Comparison of ENCODE assay signal across 1 cellular context in the genomic region with DNA sequence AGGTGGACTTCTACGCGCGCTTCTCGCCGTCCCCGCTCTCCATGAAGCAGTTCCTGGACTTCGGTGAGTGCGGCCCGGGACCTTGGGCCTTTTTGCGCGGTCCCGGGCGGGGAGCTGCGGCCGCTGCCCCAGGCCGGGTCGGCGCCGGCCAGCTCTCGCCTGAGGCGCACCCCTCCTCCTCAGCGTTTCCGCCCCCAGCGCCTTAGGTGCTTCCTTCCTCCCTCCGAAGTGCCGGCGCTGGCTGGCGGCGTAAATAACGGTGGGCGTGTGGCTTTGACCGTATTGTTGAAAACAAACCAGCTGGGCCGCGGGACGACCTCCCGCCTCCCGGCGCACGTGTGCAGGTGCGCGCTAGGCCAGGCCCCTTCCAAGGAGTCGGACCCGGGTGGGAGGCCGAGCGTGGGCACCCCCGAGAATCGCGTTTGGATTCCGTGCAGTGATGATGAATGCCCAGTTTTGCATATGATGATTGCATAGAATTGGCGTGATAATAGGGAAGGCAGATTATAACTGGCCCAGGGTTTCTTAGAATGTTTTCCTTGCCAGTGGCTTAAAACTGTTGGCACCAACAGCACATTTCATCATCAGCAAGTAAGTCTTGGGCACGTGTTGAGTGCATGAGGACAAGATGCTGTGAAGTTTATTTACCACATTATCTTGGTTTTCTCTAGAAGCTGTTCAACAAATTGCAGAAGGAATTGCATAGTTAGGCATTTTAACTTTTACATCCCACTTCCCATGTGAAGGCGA.
TF ChIP-seq lines count a peak whose summit lies in the region.

No MANE protein-coding gene starts in this region.

TF ChIP-seq in HepG2, 621 proteins besides CTCF, POLR2A, EP300 and RAD21 (continued from another document and continues in another):
- TF ChIP-seq MLX (CRISPR knock-in tag; IDR thresholded peaks at IDR 0.05) (no peak), SALL1 (CRISPR knock-in tag; IDR thresholded peaks at IDR 0.05) (peak; percentile 72; the same call in 1 of the 2 replicates), THAP11 (CRISPR knock-in tag; IDR thresholded peaks at IDR 0.05) (no peak; the same call in 1 of the 2 replicates), PAF1 (CRISPR knock-in tag; IDR thresholded peaks at IDR 0.05) (no peak), SCMH1 (CRISPR knock-in tag; IDR thresholded peaks at IDR 0.05; ENCODE audit: borderline replicate concordance) (no peak), ZNF232 (CRISPR knock-in tag; IDR thresholded peaks at IDR 0.05; ENCODE audit: borderline replicate concordance) (peak; percentile 75; the same call in 1 of the 2 replicates), ZBTB20 (CRISPR knock-in tag; IDR thresholded peaks at IDR 0.05; ENCODE audit: borderline replicate concordance, low read depth) (peak; percentile 28; the same call in 1 of the 2 replicates), NFIC (IDR thresholded peaks at IDR 0.05; ENCODE audit: low read length) (no peak), ZMYM2 (CRISPR knock-in tag; IDR thresholded peaks at IDR 0.05) (no peak), ZBTB1 (CRISPR knock-in tag; IDR thresholded peaks at IDR 0.05; ENCODE audit: borderline replicate concordance) (no peak), ZFP62 (CRISPR knock-in tag; IDR thresholded peaks at IDR 0.05) (no peak), ZFYVE20 (CRISPR knock-in tag; IDR thresholded peaks at IDR 0.05; ENCODE audit: borderline replicate concordance, low read depth) (no peak), HINFP (CRISPR knock-in tag; IDR thresholded peaks at IDR 0.05; ENCODE audit: low read depth) (no peak), KDM4B (CRISPR knock-in tag; IDR thresholded peaks at IDR 0.05) (no peak), SP1 (IDR thresholded peaks at IDR 0.05) (no peak), SP1 (CRISPR knock-in tag; IDR thresholded peaks at IDR 0.05) (no peak; the same call in 1 of the 2 replicates), ARID4A (CRISPR knock-in tag; IDR thresholded peaks at IDR 0.05; ENCODE audit: borderline replicate concordance) (peak; percentile 76), ZNF570 (CRISPR knock-in tag; IDR thresholded peaks at IDR 0.05; ENCODE audit: borderline replicate concordance) (no peak), ZNF44 (CRISPR knock-in tag; IDR thresholded peaks at IDR 0.05) (0 out of 2 replicates have a peak, but pooled peaks have one; percentile 63), ZNF350 (CRISPR knock-in tag; IDR thresholded peaks at IDR 0.05; ENCODE audit: borderline replicate concordance, low read depth) (no peak), ZNF547 (CRISPR knock-in tag; IDR thresholded peaks at IDR 0.05) (peak; percentile 17; the same call in 1 of the 2 replicates), ZBTB7A (CRISPR knock-in tag; IDR thresholded peaks at IDR 0.05) (peak; percentile 41), SIX1 (CRISPR knock-in tag; IDR thresholded peaks at IDR 0.05; ENCODE audit: borderline replicate concordance) (no peak), JARID2 (CRISPR knock-in tag; IDR thresholded peaks at IDR 0.05; ENCODE audit: insufficient replicate concordance) (no peak), ZFY (CRISPR knock-in tag; IDR thresholded peaks at IDR 0.05) (peak; percentile 94), ZNF782 (CRISPR knock-in tag; IDR thresholded peaks at IDR 0.05; ENCODE audit: borderline replicate concordance) (no peak), ZNF614 (CRISPR knock-in tag; IDR thresholded peaks at IDR 0.05; ENCODE audit: borderline replicate concordance) (0 out of 2 replicates have a peak, but pooled peaks have one; percentile 12), ZFP91 (CRISPR knock-in tag; IDR thresholded peaks at IDR 0.05; ENCODE audit: borderline replicate concordance) (no peak; the same call in none of the 2 replicates), NR2C2 (CRISPR knock-in tag; IDR thresholded peaks at IDR 0.05; ENCODE audit: borderline replicate concordance) (no peak; the same call in 1 of the 2 replicates), ZNF124 (CRISPR knock-in tag; IDR thresholded peaks at IDR 0.05) (no peak), SMARCC2 (IDR thresholded peaks at IDR 0.05) (no peak), DNMT1 (CRISPR knock-in tag; IDR thresholded peaks at IDR 0.05) (no peak), ZNF552 (CRISPR knock-in tag; IDR thresholded peaks at IDR 0.05; ENCODE audit: borderline replicate concordance) (no peak), RFX3 (CRISPR knock-in tag; IDR thresholded peaks at IDR 0.05) (no peak), PBX2 (CRISPR knock-in tag; IDR thresholded peaks at IDR 0.05) (no peak), GPN1 (CRISPR knock-in tag; IDR thresholded peaks at IDR 0.05; ENCODE audit: borderline replicate concordance) (no peak), CEBPG (CRISPR knock-in tag; IDR thresholded peaks at IDR 0.05) (peak; percentile 45; the same call in 1 of the 2 replicates), SRSF4 (IDR thresholded peaks at IDR 0.05; ENCODE audit: low read depth, low read length, poor library complexity, severe bottlenecking) (no peak)
- TF ChIP-seq, protein P1, sequence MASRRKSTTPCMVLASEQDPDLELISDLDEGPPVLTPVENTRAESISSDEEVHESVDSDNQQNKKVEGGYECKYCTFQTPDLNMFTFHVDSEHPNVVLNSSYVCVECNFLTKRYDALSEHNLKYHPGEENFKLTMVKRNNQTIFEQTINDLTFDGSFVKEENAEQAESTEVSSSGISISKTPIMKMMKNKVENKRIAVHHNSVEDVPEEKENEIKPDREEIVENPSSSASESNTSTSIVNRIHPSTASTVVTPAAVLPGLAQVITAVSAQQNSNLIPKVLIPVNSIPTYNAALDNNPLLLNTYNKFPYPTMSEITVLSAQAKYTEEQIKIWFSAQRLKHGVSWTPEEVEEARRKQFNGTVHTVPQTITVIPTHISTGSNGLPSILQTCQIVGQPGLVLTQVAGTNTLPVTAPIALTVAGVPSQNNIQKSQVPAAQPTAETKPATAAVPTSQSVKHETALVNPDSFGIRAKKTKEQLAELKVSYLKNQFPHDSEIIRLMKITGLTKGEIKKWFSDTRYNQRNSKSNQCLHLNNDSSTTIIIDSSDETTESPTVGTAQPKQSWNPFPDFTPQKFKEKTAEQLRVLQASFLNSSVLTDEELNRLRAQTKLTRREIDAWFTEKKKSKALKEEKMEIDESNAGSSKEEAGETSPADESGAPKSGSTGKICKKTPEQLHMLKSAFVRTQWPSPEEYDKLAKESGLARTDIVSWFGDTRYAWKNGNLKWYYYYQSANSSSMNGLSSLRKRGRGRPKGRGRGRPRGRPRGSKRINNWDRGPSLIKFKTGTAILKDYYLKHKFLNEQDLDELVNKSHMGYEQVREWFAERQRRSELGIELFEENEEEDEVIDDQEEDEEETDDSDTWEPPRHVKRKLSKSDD (CRISPR knock-in tag; IDR thresholded peaks at IDR 0.05; ENCODE audit: low read depth) = peak; percentile 60; the same call in 1 of the 2 replicates
- TF ChIP-seq, protein P2, sequence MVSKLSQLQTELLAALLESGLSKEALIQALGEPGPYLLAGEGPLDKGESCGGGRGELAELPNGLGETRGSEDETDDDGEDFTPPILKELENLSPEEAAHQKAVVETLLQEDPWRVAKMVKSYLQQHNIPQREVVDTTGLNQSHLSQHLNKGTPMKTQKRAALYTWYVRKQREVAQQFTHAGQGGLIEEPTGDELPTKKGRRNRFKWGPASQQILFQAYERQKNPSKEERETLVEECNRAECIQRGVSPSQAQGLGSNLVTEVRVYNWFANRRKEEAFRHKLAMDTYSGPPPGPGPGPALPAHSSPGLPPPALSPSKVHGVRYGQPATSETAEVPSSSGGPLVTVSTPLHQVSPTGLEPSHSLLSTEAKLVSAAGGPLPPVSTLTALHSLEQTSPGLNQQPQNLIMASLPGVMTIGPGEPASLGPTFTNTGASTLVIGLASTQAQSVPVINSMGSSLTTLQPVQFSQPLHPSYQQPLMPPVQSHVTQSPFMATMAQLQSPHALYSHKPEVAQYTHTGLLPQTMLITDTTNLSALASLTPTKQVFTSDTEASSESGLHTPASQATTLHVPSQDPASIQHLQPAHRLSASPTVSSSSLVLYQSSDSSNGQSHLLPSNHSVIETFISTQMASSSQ (IDR thresholded peaks at IDR 0.05; ENCODE audit: low read depth) = no peak
- TF ChIP-seq, protein P2 (CRISPR knock-in tag; IDR thresholded peaks at IDR 0.05; ENCODE audit: borderline replicate concordance) = no peak
- TF ChIP-seq, protein P3, sequence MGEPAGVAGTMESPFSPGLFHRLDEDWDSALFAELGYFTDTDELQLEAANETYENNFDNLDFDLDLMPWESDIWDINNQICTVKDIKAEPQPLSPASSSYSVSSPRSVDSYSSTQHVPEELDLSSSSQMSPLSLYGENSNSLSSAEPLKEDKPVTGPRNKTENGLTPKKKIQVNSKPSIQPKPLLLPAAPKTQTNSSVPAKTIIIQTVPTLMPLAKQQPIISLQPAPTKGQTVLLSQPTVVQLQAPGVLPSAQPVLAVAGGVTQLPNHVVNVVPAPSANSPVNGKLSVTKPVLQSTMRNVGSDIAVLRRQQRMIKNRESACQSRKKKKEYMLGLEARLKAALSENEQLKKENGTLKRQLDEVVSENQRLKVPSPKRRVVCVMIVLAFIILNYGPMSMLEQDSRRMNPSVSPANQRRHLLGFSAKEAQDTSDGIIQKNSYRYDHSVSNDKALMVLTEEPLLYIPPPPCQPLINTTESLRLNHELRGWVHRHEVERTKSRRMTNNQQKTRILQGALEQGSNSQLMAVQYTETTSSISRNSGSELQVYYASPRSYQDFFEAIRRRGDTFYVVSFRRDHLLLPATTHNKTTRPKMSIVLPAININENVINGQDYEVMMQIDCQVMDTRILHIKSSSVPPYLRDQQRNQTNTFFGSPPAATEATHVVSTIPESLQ (CRISPR knock-in tag; conservative IDR thresholded peaks at IDR 0.05) = no peak
